In the genomic region with DNA sequence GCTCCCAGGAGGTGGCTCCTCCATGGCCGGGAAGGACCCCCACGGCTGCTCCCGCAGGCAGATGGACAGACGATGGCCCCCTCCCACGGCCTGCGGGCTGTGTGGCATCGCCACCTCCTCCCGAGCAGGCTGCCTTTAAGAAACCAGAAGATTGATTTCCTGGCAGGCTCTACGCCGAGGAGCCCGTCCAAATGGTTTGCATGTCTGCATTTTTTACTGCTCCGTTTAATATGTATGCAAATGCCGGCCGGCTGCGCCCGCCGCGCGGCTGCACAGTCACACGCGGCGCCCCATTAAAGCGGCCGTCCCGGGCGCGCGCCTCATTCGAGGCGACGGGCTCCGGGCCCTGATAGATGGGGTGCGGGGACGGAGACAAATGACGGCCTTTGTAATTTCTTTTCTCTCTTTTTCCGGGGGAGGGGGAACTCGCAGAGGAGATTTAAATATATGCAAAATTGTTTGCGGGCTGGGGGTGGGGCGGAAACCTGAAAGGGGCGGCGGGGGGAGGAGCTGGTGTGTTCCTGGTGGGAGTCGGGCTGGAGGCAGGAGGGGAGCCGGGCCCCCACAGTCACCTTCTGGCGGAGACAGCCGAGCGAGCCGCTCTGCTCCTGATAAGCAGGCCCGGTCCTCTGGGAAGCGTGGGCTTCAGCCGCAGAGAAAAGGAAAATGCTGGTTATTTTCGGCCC, we compare ENCODE assay signal across 8 cellular contexts.
DNase-seq lines count a peak whose midpoint lies in the region; ATAC-seq and TF ChIP-seq lines count a peak whose summit lies in the region.

No MANE protein-coding gene starts in this region.

- DNase-seq in activated T-helper 1 cell treated with anti-CD3 and anti-CD28 coated beads, Interleukin-12 subunit alpha, Interleukin-12 subunit beta, Interleukin-2, Interleukin-4 antibody, amounts not matched to agents 30 ng/mL and 10 ng/mL and 1 ng/mL, durations not matched to agents 14 hours and 24 hours and 36 hours (ENCODE audit: low spot score) = no peak
- DNase-seq in fibroblast of the aortic adventitia (ENCODE audit: low read depth) = peak; percentile 81
- peak; percentile 75 for DNase-seq in prostate gland (ENCODE audit: low spot score)
- no peak for DNase-seq in SJCRH30
- no peak for DNase-seq in GM19238 (ENCODE audit: insufficient read length, low spot score)

- peaks cover 6% of the 10 kb centered on the region for H3K4me1 Mint-ChIP-seq in activated T-helper 1 cell treated with anti-CD3 and anti-CD28 coated beads, Interleukin-12 subunit alpha, Interleukin-12 subunit beta, Interleukin-2, Interleukin-4 antibody, amounts not matched to agents 30 ng/mL and 10 ng/mL and 1 ng/mL, durations not matched to agents 14 hours and 24 hours and 36 hours (ENCODE audit: low read depth)

- H3K4me3 ChIP-seq in HUES48 (ENCODE audit: low read depth, low read length) (peak overlapping the region; percentile 46; the same call in 1 of the 2 replicates), fibroblast of the aortic adventitia (ENCODE audit: low read depth, low read length) (peak overlapping the region; percentile 28), prostate gland (peak overlapping the region; percentile 10 to 30), SJCRH30 (no peak overlapping the region)

- H3K4me1 ChIP-seq in HUES48 (ENCODE audit: control insufficient read depth, insufficient read depth, low read length) (peaks cover 41% of the 10 kb centered on the region), prostate gland (replicated peaks) (peaks cover 26% of the 10 kb centered on the region), SJCRH30 (peaks cover 14% of the 10 kb centered on the region)

- no peaks in the 10 kb centered on the region for H3K36me3 ChIP-seq in HUES48 (ENCODE audit: control insufficient read depth, insufficient read depth, low read length)
- H3K36me3 ChIP-seq in prostate gland = no peaks in the 10 kb centered on the region
- H3K36me3 ChIP-seq in SJCRH30 = no peaks in the 10 kb centered on the region

- intact Hi-C loops in activated T-helper 1 cell treated with anti-CD3 and anti-CD28 coated beads, Interleukin-12 subunit alpha, Interleukin-12 subunit beta, Interleukin-2, Interleukin-4 antibody, amounts not matched to agents 30 ng/mL and 10 ng/mL and 1 ng/mL, durations not matched to agents 14 hours and 24 hours and 36 hours (cut with micrococcal nuclease) = no loop called here
- intact Hi-C loops in prostate gland (cut with DNase I) = no loop called here

- no peak for TF ChIP-seq CTCF in fibroblast of the aortic adventitia (IDR thresholded peaks at IDR 0.05; ENCODE audit: insufficient read depth, low read length)
- TF ChIP-seq CTCF in prostate gland (IDR thresholded peaks at IDR 0.05) = no peak

- 0 out of 2 replicates have a peak overlapping the region, but pooled peaks have one; percentile 7 for H3K9ac ChIP-seq in HUES48 (ENCODE audit: low read depth, low read length)

- H3K9me3 ChIP-seq in HUES48 (ENCODE audit: control insufficient read depth, insufficient read depth, low read length) = no peaks in the 10 kb centered on the region
- no peaks in the 10 kb centered on the region for H3K9me3 ChIP-seq in prostate gland
- H3K9me3 ChIP-seq in SJCRH30 (replicated peaks) = peaks cover 3% of the 10 kb centered on the region; the same call in 1 of the 2 replicates

- H3K36me3 Mint-ChIP-seq in activated T-helper 1 cell treated with anti-CD3 and anti-CD28 coated beads, Interleukin-12 subunit alpha, Interleukin-12 subunit beta, Interleukin-2, Interleukin-4 antibody, amounts not matched to agents 30 ng/mL and 10 ng/mL and 1 ng/mL, durations not matched to agents 14 hours and 24 hours and 36 hours (ENCODE audit: low read depth) = no peaks in the 10 kb centered on the region

- WGBS in prostate gland = 1% methylated on average over 51 of the region's 51 CpGs

- H3K27ac ChIP-seq in HUES48 (ENCODE audit: low read depth, low read length) = peak overlapping the region; percentile 89
- H3K27ac ChIP-seq in prostate gland = peak overlapping the region; percentile 79 to 83
- H3K27ac ChIP-seq in SJCRH30 = no peak overlapping the region

- TF ChIP-seq POLR2A in prostate gland (IDR thresholded peaks at IDR 0.05) = peak; percentile 49

- H3K27ac Mint-ChIP-seq in activated T-helper 1 cell treated with anti-CD3 and anti-CD28 coated beads, Interleukin-12 subunit alpha, Interleukin-12 subunit beta, Interleukin-2, Interleukin-4 antibody, amounts not matched to agents 30 ng/mL and 10 ng/mL and 1 ng/mL, durations not matched to agents 14 hours and 24 hours and 36 hours = no peak overlapping the region

- no peaks in the 10 kb centered on the region for H3K9me3 Mint-ChIP-seq in activated T-helper 1 cell treated with anti-CD3 and anti-CD28 coated beads, Interleukin-12 subunit alpha, Interleukin-12 subunit beta, Interleukin-2, Interleukin-4 antibody, amounts not matched to agents 30 ng/mL and 10 ng/mL and 1 ng/mL, durations not matched to agents 14 hours and 24 hours and 36 hours

- H3K4me3 Mint-ChIP-seq in activated T-helper 1 cell treated with anti-CD3 and anti-CD28 coated beads, Interleukin-12 subunit alpha, Interleukin-12 subunit beta, Interleukin-2, Interleukin-4 antibody, amounts not matched to agents 30 ng/mL and 10 ng/mL and 1 ng/mL, durations not matched to agents 14 hours and 24 hours and 36 hours = peak overlapping the region; percentile 66

- peaks cover 6% of the 10 kb centered on the region for H3K27me3 Mint-ChIP-seq in activated T-helper 1 cell treated with anti-CD3 and anti-CD28 coated beads, Interleukin-12 subunit alpha, Interleukin-12 subunit beta, Interleukin-2, Interleukin-4 antibody, amounts not matched to agents 30 ng/mL and 10 ng/mL and 1 ng/mL, durations not matched to agents 14 hours and 24 hours and 36 hours (ENCODE audit: insufficient read depth)

- ATAC-seq in HG02870 (IDR thresholded peaks at IDR 0.05; ENCODE audit: unreplicated experiment) (no peak), GM19328 (IDR thresholded peaks at IDR 0.05; ENCODE audit: unreplicated experiment) (no peak)

- H3K27me3 ChIP-seq in HUES48 (ENCODE audit: control insufficient read depth, insufficient read depth, low read length) = 0 out of 2 replicates have a peak, but pooled peaks cover 3% of the 10 kb centered on the region
- no peaks in the 10 kb centered on the region for H3K27me3 ChIP-seq in prostate gland (replicated peaks; ENCODE audit: insufficient read depth)
- H3K27me3 ChIP-seq in SJCRH30 = no peaks in the 10 kb centered on the region

Comparison
In these comparisons a context has a peak if more than half of its experiments do, and no peak if none do; other contexts are left out.
1. DNase-seq: peak in fibroblast of the aortic adventitia (single experiment) and prostate gland (single experiment); none in activated T-helper 1 cell treated with anti-CD3 and anti-CD28 coated beads, Interleukin-12 subunit alpha, Interleukin-12 subunit beta, Interleukin-2, Interleukin-4 antibody, amounts not matched to agents 30 ng/mL and 10 ng/mL and 1 ng/mL, durations not matched to agents 14 hours and 24 hours and 36 hours (single experiment), SJCRH30 (0 of 2) and GM19238 (single experiment).